ENCODE assay signal across 21 cellular contexts in the genomic region with DNA sequence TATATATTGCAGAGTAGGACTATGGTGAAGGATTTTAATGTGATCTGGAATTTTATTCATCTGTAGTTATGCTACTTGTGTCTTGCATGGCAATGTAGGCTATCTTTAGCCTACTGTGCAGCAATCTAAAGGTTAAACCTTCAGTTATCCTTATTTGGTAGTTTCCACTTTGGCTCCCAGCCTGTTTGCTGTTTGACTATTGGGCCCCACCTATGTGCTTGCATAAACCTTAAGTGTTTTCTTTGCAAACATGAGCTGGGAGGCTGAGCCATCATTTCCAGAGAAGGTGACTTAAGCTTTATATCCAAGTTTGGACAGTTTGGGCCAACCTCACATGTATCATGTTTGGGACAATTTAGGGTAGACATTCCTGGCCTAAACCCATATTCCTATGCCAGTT.
"Had no signal": no experiment of that assay in that cellular context is flagged by ENCODE, and none has a peak within 500 bp of the region (broad histone marks: within the 10 kb centered on the region; RNA-seq: fewer than 3 reads in every experiment).

No MANE protein-coding gene starts in this region.

- H3K36me3 ChIP-seq: ovary, prostate gland, stomach, thyroid gland had no signal

- H3K4me1 ChIP-seq: prostate gland, thyroid gland had no signal

- H3K4me3 ChIP-seq: ovary, prostate gland, stomach, thyroid gland had no signal

- ATAC-seq: activated CD4-positive, alpha-beta T cell treated with anti-CD3 and anti-CD28 coated beads for 36 hours; activated CD8-positive, alpha-beta memory T cell treated with anti-CD3 and anti-CD28 coated beads, Interleukin-2, amount 10 ng/mL, durations not matched to agents 7 days and 5 days; activated CD8-positive, alpha-beta T cell treated with anti-CD3 and anti-CD28 coated beads, Interleukin-2, amount 10 ng/mL, durations not matched to agents 7 days and 5 days; naive thymus-derived CD4-positive, alpha-beta T cell; stimulated activated naive B cell treated with anti-CD40 and anti-IgM and Interleukin-4, amounts not matched to agents 10 μg/mL and 1 μg/mL and 100 μg/mL, for 72 hours had no signal

- H3K27me3 Mint-ChIP-seq: activated CD4-positive, alpha-beta T cell treated with anti-CD3 and anti-CD28 coated beads for 36 hours; activated CD8-positive, alpha-beta memory T cell treated with anti-CD3 and anti-CD28 coated beads, Interleukin-2, amount 10 ng/mL, durations not matched to agents 7 days and 5 days; activated naive CD8-positive, alpha-beta T cell; naive thymus-derived CD4-positive, alpha-beta T cell; stimulated activated naive B cell treated with anti-CD40 and anti-IgM and Interleukin-4, amounts not matched to agents 10 μg/mL and 1 μg/mL and 100 μg/mL, for 72 hours had no signal

- DNase-seq: activated CD4-positive, alpha-beta T cell treated with anti-CD3 and anti-CD28 coated beads for 36 hours; activated CD4-positive, CD25-positive, alpha-beta regulatory T cell; activated CD8-positive, alpha-beta memory T cell treated with anti-CD3 and anti-CD28 coated beads, Interleukin-2, amount 10 ng/mL, durations not matched to agents 7 days and 5 days; activated CD8-positive, alpha-beta T cell treated with anti-CD3 and anti-CD28 coated beads, Interleukin-2, amount 10 ng/mL, durations not matched to agents 7 days and 5 days; activated effector memory CD4-positive, alpha-beta T cell treated with Interleukin-2 at 50 U/mL for 16 hours; activated naive CD4-positive, alpha-beta T cell treated with Interleukin-2 at 50 U/mL for 16 hours; activated T-cell treated with anti-CD3 and anti-CD28 coated beads for 4 hours; anterior cingulate cortex; effector CD8-positive, alpha-beta T cell; naive thymus-derived CD4-positive, alpha-beta T cell; ovary; stimulated activated CD4-positive, alpha-beta T cell treated with anti-CD3 and anti-CD28 coated beads, Interleukin-15, amount 100 ng/mL, for 24 hours; stimulated activated CD4-positive, alpha-beta T cell treated with anti-CD3 and anti-CD28 coated beads, Interleukin-2, amount 100 ng/mL, for 24 hours; stimulated activated naive B cell treated with anti-CD40 and anti-IgM and Interleukin-4, amounts not matched to agents 10 μg/mL and 1 μg/mL and 100 μg/mL, for 72 hours; stomach; thyroid gland had no signal

- H3K27ac ChIP-seq: ovary, prostate gland, stomach, thyroid gland had no signal

- H3K27ac Mint-ChIP-seq: activated CD4-positive, alpha-beta T cell treated with anti-CD3 and anti-CD28 coated beads for 36 hours; activated CD8-positive, alpha-beta memory T cell treated with anti-CD3 and anti-CD28 coated beads, Interleukin-2, amount 10 ng/mL, durations not matched to agents 7 days and 5 days; activated CD8-positive, alpha-beta T cell treated with anti-CD3 and anti-CD28 coated beads, Interleukin-2, amount 10 ng/mL, durations not matched to agents 7 days and 5 days; activated naive CD8-positive, alpha-beta T cell; mesothelial cell of epicardium; naive thymus-derived CD4-positive, alpha-beta T cell; stimulated activated naive B cell treated with anti-CD40 and anti-IgM and Interleukin-4, amounts not matched to agents 10 μg/mL and 1 μg/mL and 100 μg/mL, for 72 hours had no signal

- H3K27me3 ChIP-seq: ovary, stomach, thyroid gland had no signal

- H3K4me3 Mint-ChIP-seq: activated CD4-positive, alpha-beta T cell treated with anti-CD3 and anti-CD28 coated beads for 36 hours; activated CD8-positive, alpha-beta memory T cell treated with anti-CD3 and anti-CD28 coated beads, Interleukin-2, amount 10 ng/mL, durations not matched to agents 7 days and 5 days; activated CD8-positive, alpha-beta T cell treated with anti-CD3 and anti-CD28 coated beads, Interleukin-2, amount 10 ng/mL, durations not matched to agents 7 days and 5 days; activated naive CD8-positive, alpha-beta T cell; mesothelial cell of epicardium; naive thymus-derived CD4-positive, alpha-beta T cell; stimulated activated naive B cell treated with anti-CD40 and anti-IgM and Interleukin-4, amounts not matched to agents 10 μg/mL and 1 μg/mL and 100 μg/mL, for 72 hours had no signal

- FAIRE-seq: colon, frontal cortex had no signal

- H3K36me3 Mint-ChIP-seq: activated CD8-positive, alpha-beta memory T cell treated with anti-CD3 and anti-CD28 coated beads, Interleukin-2, amount 10 ng/mL, durations not matched to agents 7 days and 5 days; activated naive CD8-positive, alpha-beta T cell; naive thymus-derived CD4-positive, alpha-beta T cell; stimulated activated naive B cell treated with anti-CD40 and anti-IgM and Interleukin-4, amounts not matched to agents 10 μg/mL and 1 μg/mL and 100 μg/mL, for 72 hours had no signal

- H3K4me1 Mint-ChIP-seq: activated CD4-positive, alpha-beta T cell treated with anti-CD3 and anti-CD28 coated beads for 36 hours; activated CD8-positive, alpha-beta memory T cell treated with anti-CD3 and anti-CD28 coated beads, Interleukin-2, amount 10 ng/mL, durations not matched to agents 7 days and 5 days; naive thymus-derived CD4-positive, alpha-beta T cell; stimulated activated naive B cell treated with anti-CD40 and anti-IgM and Interleukin-4, amounts not matched to agents 10 μg/mL and 1 μg/mL and 100 μg/mL, for 72 hours had no signal

- H3K9me3 ChIP-seq: ovary, prostate gland, thyroid gland had no signal
